In the genomic region with DNA sequence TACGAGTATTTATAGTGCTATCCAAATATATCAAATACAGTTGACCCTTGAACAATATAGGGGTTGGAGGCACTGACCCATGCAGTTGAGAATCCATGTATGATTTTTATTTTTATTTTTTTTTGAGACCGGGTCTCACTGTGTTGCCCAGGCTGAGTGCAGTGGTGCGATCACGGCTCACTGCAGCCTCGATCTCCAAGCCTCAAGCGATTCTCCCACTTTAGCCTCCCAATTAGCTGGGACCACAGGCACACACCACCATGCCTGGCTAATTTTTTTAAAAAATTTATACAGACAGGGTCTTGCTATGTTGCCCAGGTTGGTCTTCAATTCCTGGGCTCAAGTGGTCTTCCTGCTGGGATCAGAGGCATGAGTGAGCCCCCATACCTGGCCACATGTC, we compare ENCODE assay signal across 31 cellular contexts.
"Had no signal": no experiment of that assay in that cellular context is flagged by ENCODE, and none has a peak within 500 bp of the region (broad histone marks: within the 10 kb centered on the region; RNA-seq: fewer than 3 reads in every experiment).

No MANE protein-coding gene starts in this region.

- H3K27me3 ChIP-seq: neural progenitor cell, ovary, spleen, suprapubic skin, testis, tibial artery, transverse colon, upper lobe of right lung, uterus had no signal

- H3K9me3 ChIP-seq: ovary, psoas muscle, spleen, suprapubic skin, testis, tibial artery, transverse colon, upper lobe of right lung, uterus had no signal

- H3K27ac ChIP-seq: ovary, parathyroid adenoma, psoas muscle, skin epidermis, spleen, suprapubic skin, testis, tibial artery, transverse colon, upper lobe of right lung, uterus had no signal

- H3K4me3 ChIP-seq: neural progenitor cell, ovary, psoas muscle, skin epidermis, smooth muscle cell, spleen, suprapubic skin, testis, tibial artery, transverse colon, upper lobe of right lung, uterus had no signal

- H3K36me3 Mint-ChIP-seq: natural killer cell had no signal

- H3K4me1 Mint-ChIP-seq: natural killer cell; nephron; neural progenitor cell; stimulated activated memory B cell treated with anti-CD40 and anti-IgM and Interleukin-4, amounts not matched to agents 10 μg/mL and 1 μg/mL and 100 μg/mL, for 72 hours; stimulated activated naive CD8-positive, alpha-beta T cell treated with anti-CD3 and anti-CD28 coated beads, Interleukin-15, amount 100 ng/mL, for 72 hours had no signal

- ATAC-seq: natural killer cell; psoas muscle; right cardiac atrium; sciatic nerve; stimulated activated memory B cell treated with anti-CD40 and anti-IgM and Interleukin-4, amounts not matched to agents 10 μg/mL and 1 μg/mL and 100 μg/mL, for 72 hours; stimulated activated naive CD8-positive, alpha-beta T cell treated with anti-CD3 and anti-CD28 coated beads, Interleukin-15, amount 100 ng/mL, for 72 hours; stimulated activated naive CD8-positive, alpha-beta T cell treated with anti-CD3 and anti-CD28 coated beads, Interleukin-15, Interleukin-2, amounts not matched to agents 100 U/mL and 50 U/mL, for 24 hours; upper lobe of right lung had no signal

- H3K27me3 Mint-ChIP-seq: progenitor cell of endocrine pancreas; stimulated activated memory B cell treated with anti-CD40 and anti-IgM and Interleukin-4, amounts not matched to agents 10 μg/mL and 1 μg/mL and 100 μg/mL, for 72 hours; stimulated activated naive CD8-positive, alpha-beta T cell treated with anti-CD3 and anti-CD28 coated beads, Interleukin-15, amount 100 ng/mL, for 72 hours; type B pancreatic cell had no signal

- H3K36me3 ChIP-seq: ovary, uterus had no signal

- H3K4me1 ChIP-seq: psoas muscle, spleen, suprapubic skin, testis, tibial artery, transverse colon, upper lobe of right lung, uterus had no signal

- H3K9me3 Mint-ChIP-seq: natural killer cell; nephron; neural progenitor cell; stimulated activated memory B cell treated with anti-CD40 and anti-IgM and Interleukin-4, amounts not matched to agents 10 μg/mL and 1 μg/mL and 100 μg/mL, for 72 hours; stimulated activated naive CD8-positive, alpha-beta T cell treated with anti-CD3 and anti-CD28 coated beads, Interleukin-15, amount 100 ng/mL, for 72 hours; type B pancreatic cell had no signal

- H3K27ac Mint-ChIP-seq: natural killer cell; nephron; neural progenitor cell; progenitor cell of endocrine pancreas; stimulated activated memory B cell treated with anti-CD40 and anti-IgM and Interleukin-4, amounts not matched to agents 10 μg/mL and 1 μg/mL and 100 μg/mL, for 72 hours; stimulated activated naive CD8-positive, alpha-beta T cell treated with anti-CD3 and anti-CD28 coated beads, Interleukin-15, amount 100 ng/mL, for 72 hours; type B pancreatic cell had no signal

- H2AFZ ChIP-seq: neural progenitor cell, parathyroid adenoma had no signal

- H3K79me2 ChIP-seq: parathyroid adenoma had no signal

- H3K4me3 Mint-ChIP-seq: natural killer cell; nephron; neural progenitor cell; stimulated activated memory B cell treated with anti-CD40 and anti-IgM and Interleukin-4, amounts not matched to agents 10 μg/mL and 1 μg/mL and 100 μg/mL, for 72 hours; stimulated activated naive CD8-positive, alpha-beta T cell treated with anti-CD3 and anti-CD28 coated beads, Interleukin-15, amount 100 ng/mL, for 72 hours; type B pancreatic cell had no signal

- DNase-seq: natural killer cell; occipital lobe; ovary; posterior cingulate gyrus; psoas muscle; right cardiac atrium; spleen; stimulated activated CD4-positive, alpha-beta T cell treated with anti-CD3 and anti-CD28 coated beads, Interleukin-12 subunit alpha, Interleukin-12 subunit beta, amount 100 ng/mL, for 4 hours; stimulated activated CD4-positive, alpha-beta T cell treated with anti-CD3 and anti-CD28 coated beads, Interleukin-1b, Interleukin-23, amount 100 ng/mL, for 48 hours; stimulated activated CD4-positive, alpha-beta T cell treated with anti-CD3 and anti-CD28 coated beads, Interleukin-4, amount 100 ng/mL, for 1 hour; stimulated activated CD4-positive, alpha-beta T cell treated with anti-CD3 and anti-CD28 coated beads, Interleukin-4, amount 100 ng/mL, for 4 hours; stimulated activated CD8-positive, alpha-beta memory T cell treated with anti-CD3 and anti-CD28 coated beads, Interleukin-4, amount 100 ng/mL, for 48 hours; stimulated activated naive CD4-positive, alpha-beta T cell; stimulated activated naive CD8-positive, alpha-beta T cell treated with anti-CD3 and anti-CD28 coated beads, Interleukin-15, amount 100 ng/mL, for 72 hours; stimulated activated naive CD8-positive, alpha-beta T cell treated with anti-CD3 and anti-CD28 coated beads, Interleukin-15, Interleukin-2, amounts not matched to agents 100 U/mL and 50 U/mL, for 24 hours; substantia nigra; testis; tibial artery; transverse colon; upper lobe of right lung; uterus had no signal

- H3K4me2 ChIP-seq: neural progenitor cell, smooth muscle cell had no signal

- H3K9ac ChIP-seq: neural progenitor cell, parathyroid adenoma had no signal
